26 cellular contexts compared by ENCODE assay signal in the genomic region with DNA sequence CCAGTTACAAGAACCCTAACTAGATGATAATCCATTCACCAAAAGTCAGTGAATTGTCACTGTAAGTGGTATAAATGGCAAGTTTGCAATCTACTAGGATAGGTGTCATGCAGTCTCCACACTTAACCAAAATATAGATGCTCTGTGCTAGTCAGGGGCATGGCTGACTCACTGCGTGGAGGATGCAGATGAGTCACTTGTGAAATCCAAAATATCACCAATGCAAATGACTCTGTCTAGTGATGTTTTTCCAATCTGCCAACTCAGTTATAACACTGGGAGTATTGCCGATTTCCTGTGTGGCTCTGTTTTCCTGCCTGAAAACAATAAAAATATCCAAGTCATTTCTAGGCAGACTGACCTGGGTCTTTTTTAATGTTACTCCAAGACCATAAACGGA. TPM values are rescaled to one million over a fixed set of nuclear protein-coding genes. Genes with fewer than 3 reads are reported as not detected.
DNase-seq lines count a peak whose midpoint lies in the region; ATAC-seq and TF ChIP-seq lines count a peak whose summit lies in the region.
"Had no signal": no experiment of that assay in that cellular context is flagged by ENCODE, and none has a peak within 500 bp of the region (broad histone marks: within the 10 kb centered on the region; RNA-seq: fewer than 3 reads in every experiment).

No MANE protein-coding gene starts in this region.

- no peaks in the 10 kb centered on the region for H3K27me3 ChIP-seq in OCI-LY3 (ENCODE audit: low read depth, low read length)
- H3K27me3 ChIP-seq in foreskin keratinocyte, result no peaks in the 10 kb centered on the region

- H3K79me2 ChIP-seq in OCI-LY3 (ENCODE audit: low read length), result no peaks in the 10 kb centered on the region

- no peaks in the 10 kb centered on the region for H3K4me1 Mint-ChIP-seq in chondrocyte (ENCODE audit: low read depth)
- H3K4me1 Mint-ChIP-seq: activated B cell treated with CpG ODN at 0.5 μM for 24 hours, CD14-positive monocyte, H9, immature natural killer cell had no signal

- no peak overlapping the region for H3K4me3 Mint-ChIP-seq in chondrocyte (ENCODE audit: unreplicated experiment)
- H3K4me3 Mint-ChIP-seq: activated B cell treated with CpG ODN at 0.5 μM for 24 hours; activated CD8-positive, alpha-beta T cell treated with anti-CD3 and anti-CD28 coated beads, Interleukin-2, amount 10 ng/mL, durations not matched to agents 7 days and 5 days; CD14-positive monocyte; H9; immature natural killer cell had no signal

- H3K9me3 Mint-ChIP-seq in chondrocyte (ENCODE audit: low read depth), result peaks cover 7% of the 10 kb centered on the region

- no peak overlapping the region for H2AFZ ChIP-seq in OCI-LY3 (ENCODE audit: low read depth, low read length)
- H2AFZ ChIP-seq: PC-9 had no signal

- TF ChIP-seq CTCF in OCI-LY3 (IDR thresholded peaks at IDR 0.05; ENCODE audit: low read depth, low read length), result no peak
- no peak for TF ChIP-seq CTCF in foreskin keratinocyte (conservative IDR thresholded peaks at IDR 0.05)
- no peak for TF ChIP-seq CTCF in chondrocyte (IDR thresholded peaks at IDR 0.05)

- peak; percentile 44 for ATAC-seq in foreskin keratinocyte
- no peak for ATAC-seq in HG03432 (IDR thresholded peaks at IDR 0.05; ENCODE audit: unreplicated experiment)
- ATAC-seq in GM19397 (IDR thresholded peaks at IDR 0.05; ENCODE audit: unreplicated experiment), result no peak
- ATAC-seq: activated CD8-positive, alpha-beta T cell treated with anti-CD3 and anti-CD28 coated beads, Interleukin-2, amount 10 ng/mL, durations not matched to agents 7 days and 5 days had no signal

- DNase-seq in NK-92 treated with Interleukin-12 subunit alpha and Interleukin-12 subunit beta, amount 100 ng/mL, for 24 hours (lab: John Stamatoyannopoulos, UW), result peak; percentile 2
- DNase-seq in NK-92 (lab: John Stamatoyannopoulos, UW; ENCODE audit: unreplicated experiment), result no peak
- DNase-seq in foreskin keratinocyte, result no peak
- no peak for DNase-seq in chondrocyte (ENCODE audit: low spot score)
- DNase-seq in stimulated activated CD4-positive, alpha-beta T cell treated with anti-CD3 and anti-CD28 coated beads, Interleukin-12 subunit alpha, Interleukin-12 subunit beta, amount 100 ng/mL, for 4 hours, result no peak
- DNase-seq: activated B cell treated with CpG ODN at 0.5 μM for 24 hours; activated CD8-positive, alpha-beta T cell treated with anti-CD3 and anti-CD28 coated beads, Interleukin-2, amount 10 ng/mL, durations not matched to agents 7 days and 5 days; activated T-cell treated with anti-CD3 and anti-CD28 coated beads, Interleukin-2, amount 50 U/mL, for 48 hours; DND-41; erythroblast; H9; immature natural killer cell; NCI-H526; PC-9; stimulated activated CD4-positive, alpha-beta T cell treated with anti-CD3 and anti-CD28 coated beads, Interleukin-4, amount 100 ng/mL, for 4 hours; T-helper 2 cell had no signal

- H3K4me3 ChIP-seq in OCI-LY3 (ENCODE audit: low read length), result no peak overlapping the region
- H3K4me3 ChIP-seq: dorsolateral prefrontal cortex, lung, PC-9, smooth muscle cell had no signal

- H3K27ac ChIP-seq in OCI-LY3 (ENCODE audit: low read length) (no peak overlapping the region), foreskin keratinocyte (no peak overlapping the region)
- H3K27ac ChIP-seq: 22Rv1, dorsolateral prefrontal cortex, PC-9 had no signal

- no peak overlapping the region for H3K27ac Mint-ChIP-seq in chondrocyte (ENCODE audit: unreplicated experiment)
- H3K27ac Mint-ChIP-seq: activated B cell treated with CpG ODN at 0.5 μM for 24 hours; activated CD8-positive, alpha-beta T cell treated with anti-CD3 and anti-CD28 coated beads, Interleukin-2, amount 10 ng/mL, durations not matched to agents 7 days and 5 days; activated naive CD4-positive, alpha-beta T cell treated with anti-CD3 and anti-CD28 coated beads, Interleukin-2, amount 50 U/mL, for 72 hours; CD14-positive monocyte; H9; immature natural killer cell had no signal

- H3K4me1 ChIP-seq in OCI-LY3 (ENCODE audit: low read length) (peaks cover 6% of the 10 kb centered on the region), foreskin keratinocyte (no peaks in the 10 kb centered on the region)

- no peaks in the 10 kb centered on the region for H3K9me3 ChIP-seq in OCI-LY3 (ENCODE audit: insufficient read depth, low read length)

- H3K27me3 Mint-ChIP-seq in chondrocyte (ENCODE audit: low read depth), result no peaks in the 10 kb centered on the region

- H3K36me3 Mint-ChIP-seq in chondrocyte (ENCODE audit: low read depth), result no peaks in the 10 kb centered on the region
- H3K36me3 Mint-ChIP-seq: activated naive CD4-positive, alpha-beta T cell treated with anti-CD3 and anti-CD28 coated beads, Interleukin-2, amount 50 U/mL, for 72 hours; CD14-positive monocyte; immature natural killer cell had no signal

- H3K9ac ChIP-seq in OCI-LY3 (ENCODE audit: low read length), result no peak overlapping the region

- 0 out of 2 replicates have a peak overlapping the region, but pooled peaks have one; percentile 17 for H3K4me2 ChIP-seq in OCI-LY3 (ENCODE audit: low read length)
- H3K4me2 ChIP-seq: PC-9, smooth muscle cell had no signal

- no peaks in the 10 kb centered on the region for H3K36me3 ChIP-seq in OCI-LY3 (replicated peaks; ENCODE audit: low read depth, low read length)

- no peaks in the 10 kb centered on the region for H4K20me1 ChIP-seq in OCI-LY3 (ENCODE audit: insufficient read depth, low read length)

RNA-seq across cellular contexts. Expression of gene NRSN1, which starts 47.8 kb away (rescaled TPM):
- total RNA-seq in foreskin keratinocyte (not detected in 2 replicates), chondrocyte (not detected in 3 replicates)
- polyA plus RNA-seq in foreskin keratinocyte, result not detected in 2 replicates
- total RNA-seq: activated B cell treated with CpG ODN at 0.5 μM for 24 hours; activated CD8-positive, alpha-beta T cell treated with anti-CD3 and anti-CD28 coated beads, Interleukin-2, amount 10 ng/mL, durations not matched to agents 7 days and 5 days; activated naive CD4-positive, alpha-beta T cell treated with anti-CD3 and anti-CD28 coated beads, Interleukin-2, amount 50 U/mL, for 72 hours; H9; PC-9; SK-MEL-5; smooth muscle cell had no signal
- polyA plus RNA-seq: CD14-positive monocyte, immature natural killer cell, lung, smooth muscle cell had no signal
